ENCODE assay signal across 34 cellular contexts in the genomic region with DNA sequence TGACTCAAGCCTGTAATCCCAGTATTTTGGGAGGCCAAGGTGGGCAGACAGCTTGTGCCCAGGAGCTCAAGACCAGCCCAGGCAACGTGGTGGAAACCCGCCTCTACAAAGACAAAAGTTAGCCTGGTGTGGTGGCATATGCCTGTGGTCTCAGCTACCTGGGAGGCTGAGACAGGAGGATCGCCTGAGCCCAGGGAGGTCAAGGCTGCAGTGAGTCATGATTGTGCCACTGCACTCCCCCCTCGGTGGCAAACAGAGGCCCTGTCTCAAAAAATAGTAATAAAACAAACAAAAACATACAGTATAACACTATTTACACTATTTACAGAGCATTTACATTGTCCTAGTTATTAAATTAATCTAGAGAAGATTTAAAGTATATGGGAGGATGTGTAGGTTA.
"Had no signal": no experiment of that assay in that cellular context is flagged by ENCODE, and none has a peak within 500 bp of the region (broad histone marks: within the 10 kb centered on the region; RNA-seq: fewer than 3 reads in every experiment).

No MANE protein-coding gene starts in this region.

- FAIRE-seq: astrocyte, bronchial epithelial cell had no signal

- H3K9me3 ChIP-seq: adrenal gland, ascending aorta, body of pancreas, breast epithelium had no signal

- H3K27ac ChIP-seq: adrenal gland, ascending aorta, body of pancreas, brain microvascular endothelial cell, breast epithelium, cardiac muscle cell had no signal

- H3K4me1 ChIP-seq: adrenal gland, ascending aorta, breast epithelium had no signal

- ATAC-seq: activated naive CD4-positive, alpha-beta T cell treated with anti-CD3 and anti-CD28 coated beads, Interleukin-2, amount 50 U/mL, for 72 hours; activated naive CD8-positive, alpha-beta T cell treated with anti-CD3 and anti-CD28 coated beads, Interleukin-2, amount 50 U/mL, for 24 hours; activated T-cell treated with anti-CD3 and anti-CD28 coated beads, Interleukin-2, amount 50 U/mL, for 4 hours; activated T-cell treated with anti-CD3 and anti-CD28 coated beads, Interleukin-2, amount 50 U/mL, for 72 hours; activated T-helper 17 cell treated with anti-CD3 and anti-CD28 coated beads, Interleukin-2, amount 50 U/mL, for 72 hours; body of pancreas had no signal

- H3K27me3 ChIP-seq: adrenal gland, ascending aorta, body of pancreas, brain microvascular endothelial cell, breast epithelium, cardiac muscle cell had no signal

- H3K36me3 ChIP-seq: adrenal gland, ascending aorta, brain microvascular endothelial cell, breast epithelium, cardiac muscle cell had no signal

- H3K4me3 ChIP-seq: adrenal gland, ascending aorta, body of pancreas, breast epithelium, cardiac muscle cell had no signal

- DNase-seq: activated effector memory CD4-positive, alpha-beta T cell treated with anti-CD3 and anti-CD28 coated beads, Interleukin-2, amount 50 U/mL, for 16 hours; activated effector memory CD4-positive, alpha-beta T cell treated with Interleukin-2 at 50 U/mL for 16 hours; activated gamma-delta T cell; activated gamma-delta T cell treated with Interleukin-2 at 50 U/mL for 16 hours; activated naive CD4-positive, alpha-beta T cell; activated naive CD4-positive, alpha-beta T cell treated with anti-CD3 and anti-CD28 coated beads for 36 hours; activated naive CD4-positive, alpha-beta T cell treated with anti-CD3 and anti-CD28 coated beads, Interleukin-2, amount 10 ng/mL, durations not matched to agents 7 days and 5 days; activated naive CD4-positive, alpha-beta T cell treated with anti-CD3 and anti-CD28 coated beads, Interleukin-2, amount 50 U/mL, for 16 hours; activated naive CD4-positive, alpha-beta T cell treated with Interleukin-2 at 50 U/mL for 16 hours; activated naive CD8-positive, alpha-beta T cell treated with anti-CD3 and anti-CD28 coated beads for 36 hours; activated naive CD8-positive, alpha-beta T cell treated with anti-CD3 and anti-CD28 coated beads, Interleukin-2, amount 10 ng/mL, durations not matched to agents 7 days and 5 days; activated naive CD8-positive, alpha-beta T cell treated with anti-CD3 and anti-CD28 coated beads, Interleukin-2, amount 50 U/mL, for 24 hours; activated T-cell treated with anti-CD3 and anti-CD28 coated beads, Interleukin-2, amount 50 U/mL, for 1 hour; activated T-cell treated with anti-CD3 and anti-CD28 coated beads, Interleukin-2, amount 50 U/mL, for 24 hours; activated T-cell treated with anti-CD3 and anti-CD28 coated beads, Interleukin-2, amount 50 U/mL, for 4 hours; activated T-cell treated with anti-CD3 and anti-CD28 coated beads, Interleukin-2, amount 50 U/mL, for 48 hours; activated T-cell treated with anti-CD3 and anti-CD28 coated beads, Interleukin-2, amount 50 U/mL, for 72 hours; adrenal gland; amniotic stem cell; amygdala; anterior cingulate cortex; aorta; body of pancreas; brain microvascular endothelial cell; caudate nucleus; central memory CD4-positive, alpha-beta T cell; cerebellar nuclear complex had no signal
